In genomic region chr22:33889748-33890147, GRCh38 we compare ENCODE assay signal across 1 cellular context.
TF ChIP-seq lines count a peak whose summit lies in the region.

No MANE protein-coding gene starts in this region.

TF ChIP-seq in WTC11, 78 proteins besides CTCF, POLR2A, EP300 and RAD21 (continued from another document):
- TF ChIP-seq NFATC4 (CRISPR knock-in tag; IDR thresholded peaks at IDR 0.05) = no peak
